Comparison of ENCODE assay signal across 8 cellular contexts in genomic region chr14:21454843-21455550, GRCh38. TPM values are rescaled to one million over a fixed set of nuclear protein-coding genes. Genes with fewer than 3 reads are reported as not detected.
A peak's percentile ranks its signal among the peaks of the same experiment; 100 is the strongest.
DNase-seq lines count a peak whose midpoint lies in the region; ATAC-seq, FAIRE-seq and TF ChIP-seq lines count a peak whose summit lies in the region.

No MANE protein-coding gene starts in this region.

- H3K9me3 ChIP-seq in OCI-LY1 (ENCODE audit: low read length) (no peaks in the 10 kb centered on the region), ectodermal cell (ENCODE audit: control insufficient read depth, low read length) (no peaks in the 10 kb centered on the region)

- WGBS in ectodermal cell, 2 experiments = 46 to 52% methylated on average over 15 of the region's 15 CpGs

- peak overlapping the region; percentile 95 to 100 (median 100) for H3K27ac Mint-ChIP-seq in naive thymus-derived CD8-positive, alpha-beta T cell

- no peaks in the 10 kb centered on the region for H3K27me3 Mint-ChIP-seq in naive thymus-derived CD8-positive, alpha-beta T cell

- H3F3A ChIP-seq in OCI-LY1 (ENCODE audit: insufficient read depth, low read length) = peaks cover 6% of the 10 kb centered on the region; the same call in 1 of the 2 replicates

- H3K4me3 Mint-ChIP-seq in naive thymus-derived CD8-positive, alpha-beta T cell = peak overlapping the region; percentile 93 to 100 (median 99)

- H3K36me3 ChIP-seq in OCI-LY1 (ENCODE audit: insufficient read depth, low read length) (peaks cover 25% of the 10 kb centered on the region; the same call in 1 of the 2 replicates), ectodermal cell (ENCODE audit: control insufficient read depth, insufficient read depth, low read length) (no peaks in the 10 kb centered on the region)

- peaks cover 0 to 33% (median 3%) of the 10 kb centered on the region in 3 donors for H3K36me3 Mint-ChIP-seq in naive thymus-derived CD8-positive, alpha-beta T cell

- no peak for DNase-seq in GM12864 (ENCODE audit: low read depth)
- peak in 4 of 10 donors; percentile 5 to 24 (median 20) for DNase-seq in naive thymus-derived CD8-positive, alpha-beta T cell
- DNase-seq in frontal cortex (ENCODE audit: low spot score in 2 of 2) = no peak

- POLR2A ChIA-PET in naive thymus-derived CD8-positive, alpha-beta T cell (lab: Charles Lee) = interaction anchor here (0.5 to 5.1 kb wide), 9 partner anchors 10 to 200 kb away, joined by 3 to 137 read pairs (median 4); partner anchors contain the start of genes METTL3, RAB2B and TOX4

- H3K27ac ChIP-seq in OCI-LY1 (ENCODE audit: low read depth, low read length, poor library complexity, severe bottlenecking) (peak overlapping the region; percentile 59), ectodermal cell (ENCODE audit: insufficient read depth, low read depth, low read length, poor library complexity, severe bottlenecking) (no peak overlapping the region)

- H4K20me1 ChIP-seq in OCI-LY1 (ENCODE audit: insufficient read depth, low read length) = peaks cover 6% of the 10 kb centered on the region

- H3K9ac ChIP-seq in OCI-LY1 (ENCODE audit: low read length) = peak overlapping the region; percentile 87

- H3K4me1 Mint-ChIP-seq in naive thymus-derived CD8-positive, alpha-beta T cell = peaks cover 19 to 56% (median 52%) of the 10 kb centered on the region in 4 donors

- H3K27me3 ChIP-seq in OCI-LY1 (ENCODE audit: insufficient read depth, low read length) (no peaks in the 10 kb centered on the region), ectodermal cell (ENCODE audit: control insufficient read depth, insufficient read depth, low read length, poor library complexity, severe bottlenecking) (no peaks in the 10 kb centered on the region)

- H3K4me3 ChIP-seq in GM12864 (ENCODE audit: low read depth, low read length) (peak overlapping the region; percentile 98), OCI-LY1 (ENCODE audit: low read depth, low read length, poor library complexity, severe bottlenecking) (peak overlapping the region; percentile 85), ectodermal cell (ENCODE audit: insufficient read depth, low read depth, low read length) (peak overlapping the region; percentile 95)

- no peaks in the 10 kb centered on the region for H3K9me2 ChIP-seq in OCI-LY1 (ENCODE audit: low read depth, low read length)

- no peak overlapping the region for H2AFZ ChIP-seq in OCI-LY1 (ENCODE audit: low read length)

- peaks cover 56% of the 10 kb centered on the region for H3K79me2 ChIP-seq in OCI-LY1 (ENCODE audit: insufficient read depth, low read length)

- ATAC-seq in naive thymus-derived CD8-positive, alpha-beta T cell = no peak
- ATAC-seq in HG02981 (IDR thresholded peaks at IDR 0.05; ENCODE audit: unreplicated experiment) (no peak), GM19395 (IDR thresholded peaks at IDR 0.05; ENCODE audit: unreplicated experiment) (no peak), HG02884 (IDR thresholded peaks at IDR 0.05; ENCODE audit: unreplicated experiment) (no peak)

- H3K9me3 Mint-ChIP-seq in naive thymus-derived CD8-positive, alpha-beta T cell = no peaks in the 10 kb centered on the region

- no peak for TF ChIP-seq CTCF in GM12864 (IDR thresholded peaks at IDR 0.05; ENCODE audit: low read depth, low read length, missing control alignments)
- TF ChIP-seq CTCF in OCI-LY1 (IDR thresholded peaks at IDR 0.05; ENCODE audit: low read length) = no peak

- H3K4me1 ChIP-seq in OCI-LY1 (ENCODE audit: insufficient read depth, low read length, severe bottlenecking) (peaks cover 36% of the 10 kb centered on the region), ectodermal cell (ENCODE audit: control insufficient read depth, insufficient read depth, low read length) (peaks cover 7% of the 10 kb centered on the region)

- peak overlapping the region; percentile 88 for H3K4me2 ChIP-seq in OCI-LY1 (ENCODE audit: low read length)

- no peak for FAIRE-seq in frontal cortex (lab: Jason Lieb, UNC)

RNA-seq across cellular contexts. Expression of gene CHD8, which starts 0.9 kb away (rescaled TPM):
- 76.1 TPM for polyA plus RNA-seq in ectodermal cell (2013, experiment 1 of 4)
- polyA plus RNA-seq in ectodermal cell (2013, experiment 2 of 4) = 96.8 TPM
- 67.8 TPM for polyA plus RNA-seq in ectodermal cell (2013, experiment 3 of 4)
- 76.5 TPM for polyA plus RNA-seq in ectodermal cell (2013, experiment 4 of 4)
- 100 to 1,000 TPM; 136 to 146 TPM for total RNA-seq in naive thymus-derived CD8-positive, alpha-beta T cell
- polyA plus RNA-seq in naive thymus-derived CD8-positive, alpha-beta T cell = 10 to 100 TPM; 20.7 to 34.9 (median 29.4) TPM
- 68.9 TPM for total RNA-seq in frontal cortex

RNA-seq across cellular contexts. Expression of gene RAB2B, which starts 21.8 kb away (rescaled TPM):
- 34.7 TPM for polyA plus RNA-seq in ectodermal cell (2013, experiment 1 of 4)
- 35.5 TPM for polyA plus RNA-seq in ectodermal cell (2013, experiment 2 of 4)
- 25.7 TPM for polyA plus RNA-seq in ectodermal cell (2013, experiment 3 of 4)
- polyA plus RNA-seq in ectodermal cell (2013, experiment 4 of 4) = 28.2 TPM
- 10 to 100 TPM; 28.5 to 29.2 TPM for total RNA-seq in naive thymus-derived CD8-positive, alpha-beta T cell
- 10 to 100 TPM in 1 of 3 donors, 1 to 10 TPM in 2; 8.7 to 11.0 (median 9.9) TPM for polyA plus RNA-seq in naive thymus-derived CD8-positive, alpha-beta T cell
- total RNA-seq in frontal cortex = 56.7 TPM

RNA-seq across cellular contexts. Expression of gene TOX4, which starts 22.0 kb away (rescaled TPM):
- polyA plus RNA-seq in ectodermal cell (2013, experiment 1 of 4) = 57.3 TPM
- 57.2 TPM for polyA plus RNA-seq in ectodermal cell (2013, experiment 2 of 4)
- 33.6 TPM for polyA plus RNA-seq in ectodermal cell (2013, experiment 3 of 4)
- polyA plus RNA-seq in ectodermal cell (2013, experiment 4 of 4) = 40.0 TPM
- total RNA-seq in naive thymus-derived CD8-positive, alpha-beta T cell = 10 to 100 TPM; 86.2 to 90.2 TPM
- 10 to 100 TPM; 68.6 to 87.5 (median 75.8) TPM for polyA plus RNA-seq in naive thymus-derived CD8-positive, alpha-beta T cell
- 19.6 TPM for total RNA-seq in frontal cortex

RNA-seq across cellular contexts. Expression of gene METTL3, which starts 56.1 kb away (rescaled TPM):
- 108 TPM for polyA plus RNA-seq in ectodermal cell (2013, experiment 1 of 4)
- polyA plus RNA-seq in ectodermal cell (2013, experiment 2 of 4) = 97.3 TPM
- polyA plus RNA-seq in ectodermal cell (2013, experiment 3 of 4) = 71.6 TPM
- polyA plus RNA-seq in ectodermal cell (2013, experiment 4 of 4) = 80.0 TPM
- 100 to 1,000 TPM; 113 to 116 TPM for total RNA-seq in naive thymus-derived CD8-positive, alpha-beta T cell
- polyA plus RNA-seq in naive thymus-derived CD8-positive, alpha-beta T cell = 10 to 100 TPM; 12.4 to 24.5 (median 20.5) TPM
- total RNA-seq in frontal cortex = 93.8 TPM
